ENCODE assay signal across 29 cellular contexts in the genomic region with DNA sequence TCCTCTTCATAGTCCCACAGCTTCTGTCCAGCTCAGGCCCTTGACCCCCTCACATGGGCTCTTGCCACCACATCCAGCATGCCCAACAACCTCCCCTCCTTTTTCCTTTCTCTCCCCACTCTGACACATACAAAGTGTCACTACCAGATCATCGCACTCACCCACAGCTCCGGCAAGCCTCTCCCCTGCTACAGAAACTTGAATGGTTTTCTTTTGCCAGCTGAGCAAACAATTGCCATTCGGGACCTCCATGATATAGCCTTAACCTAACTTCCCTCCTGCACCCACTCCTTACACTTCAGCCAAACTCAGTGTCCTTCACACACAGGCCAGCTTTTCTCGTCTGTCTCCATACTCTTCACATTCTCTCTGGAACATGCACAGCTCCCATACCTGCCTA. TPM values are rescaled to one million over a fixed set of nuclear protein-coding genes. Genes with fewer than 3 reads are reported as not detected.
"Had no signal": no experiment of that assay in that cellular context is flagged by ENCODE, and none has a peak within 500 bp of the region (broad histone marks: within the 10 kb centered on the region; RNA-seq: fewer than 3 reads in every experiment).

No MANE protein-coding gene starts in this region.

- H3K4me3 Mint-ChIP-seq: activated CD4-positive, alpha-beta T cell treated with anti-CD3 and anti-CD28 coated beads, Interleukin-2, amount 10 ng/mL, durations not matched to agents 24 days and 14 days; activated naive CD4-positive, alpha-beta T cell treated with anti-CD3 and anti-CD28 coated beads for 36 hours; activated naive CD8-positive, alpha-beta T cell treated with anti-CD3 and anti-CD28 coated beads for 36 hours; activated T-helper 1 cell treated with anti-CD3 and anti-CD28 coated beads, Interleukin-12 subunit alpha, Interleukin-12 subunit beta, Interleukin-2, Interleukin-4 antibody, amounts not matched to agents 30 ng/mL and 10 ng/mL and 1 ng/mL, durations not matched to agents 14 hours and 24 hours and 36 hours; mesothelial cell of epicardium; naive B cell; neural crest cell had no signal

- H3K27ac Mint-ChIP-seq: activated CD4-positive, alpha-beta T cell treated with anti-CD3 and anti-CD28 coated beads, Interleukin-2, amount 10 ng/mL, durations not matched to agents 24 days and 14 days; activated naive CD4-positive, alpha-beta T cell treated with anti-CD3 and anti-CD28 coated beads for 36 hours; activated naive CD8-positive, alpha-beta T cell treated with anti-CD3 and anti-CD28 coated beads for 36 hours; activated T-helper 1 cell treated with anti-CD3 and anti-CD28 coated beads, Interleukin-12 subunit alpha, Interleukin-12 subunit beta, Interleukin-2, Interleukin-4 antibody, amounts not matched to agents 30 ng/mL and 10 ng/mL and 1 ng/mL, durations not matched to agents 14 hours and 24 hours and 36 hours; mesothelial cell of epicardium; naive B cell had no signal

- H3K36me3 Mint-ChIP-seq: mesothelial cell of epicardium, naive B cell had no signal

- H3K9me3 Mint-ChIP-seq: activated T-helper 1 cell treated with anti-CD3 and anti-CD28 coated beads, Interleukin-12 subunit alpha, Interleukin-12 subunit beta, Interleukin-2, Interleukin-4 antibody, amounts not matched to agents 30 ng/mL and 10 ng/mL and 1 ng/mL, durations not matched to agents 14 hours and 24 hours and 36 hours; neural crest cell had no signal

- H3K9me3 ChIP-seq: adrenal gland, body of pancreas, suprapubic skin had no signal

- ATAC-seq: body of pancreas had no signal

- H3K4me3 ChIP-seq: adrenal gland, body of pancreas, coronary artery, left ventricle myocardium inferior, right atrium auricular region, suprapubic skin, tibial nerve had no signal

- H3K9ac ChIP-seq: parathyroid adenoma had no signal

- H3K36me3 ChIP-seq: adrenal gland, left ventricle myocardium inferior, right atrium auricular region, suprapubic skin, tibial nerve had no signal

- H3K27me3 Mint-ChIP-seq: activated naive CD8-positive, alpha-beta T cell treated with anti-CD3 and anti-CD28 coated beads for 36 hours had no signal

- H3K27ac ChIP-seq: adrenal gland, coronary artery, epithelial cell of prostate, left ventricle myocardium inferior, parathyroid adenoma, right atrium auricular region, suprapubic skin, tibial nerve had no signal

- DNase-seq: activated CD4-positive, alpha-beta T cell treated with anti-CD3 and anti-CD28 coated beads, Interleukin-2, amount 10 ng/mL, durations not matched to agents 24 days and 14 days; activated CD4-positive, CD25-positive, alpha-beta regulatory T cell treated with anti-CD3 and anti-CD28 coated beads, Interleukin-2, amount 50 U/mL, for 72 hours; activated effector memory CD4-positive, alpha-beta T cell treated with anti-CD3 and anti-CD28 coated beads, Interleukin-2, amount 50 U/mL, for 16 hours; activated naive CD4-positive, alpha-beta T cell treated with anti-CD3 and anti-CD28 coated beads for 36 hours; activated naive CD8-positive, alpha-beta T cell treated with anti-CD3 and anti-CD28 coated beads for 36 hours; activated T-cell treated with anti-CD3 and anti-CD28 coated beads, Interleukin-2, amount 50 U/mL, for 1 hour; aorta; body of pancreas; cerebellar nuclear complex; glutamatergic neuron; left ventricle myocardium inferior; mammary epithelial cell; naive B cell; nucleus accumbens; stimulated activated CD4-positive, alpha-beta T cell treated with anti-CD3 and anti-CD28 coated beads, Interleukin-15, amount 100 ng/mL, for 24 hours; stimulated activated CD4-positive, alpha-beta T cell treated with anti-CD3 and anti-CD28 coated beads, Interleukin-2, amount 100 ng/mL, for 24 hours; stimulated activated naive CD4-positive, alpha-beta T cell; T-helper 2 cell had no signal

- H3K27me3 ChIP-seq: adrenal gland, body of pancreas, right atrium auricular region, suprapubic skin, tibial nerve had no signal

RNA-seq across cellular contexts. Expression of gene MAB21L3, which starts 43.3 kb away (rescaled TPM):
- total RNA-seq: activated CD4-positive, alpha-beta T cell treated with anti-CD3 and anti-CD28 coated beads, Interleukin-2, amount 10 ng/mL, durations not matched to agents 24 days and 14 days; activated naive CD4-positive, alpha-beta T cell treated with anti-CD3 and anti-CD28 coated beads for 36 hours; activated T-helper 1 cell treated with anti-CD3 and anti-CD28 coated beads, Interleukin-12 subunit alpha, Interleukin-12 subunit beta, Interleukin-2, Interleukin-4 antibody, amounts not matched to agents 30 ng/mL and 10 ng/mL and 1 ng/mL, durations not matched to agents 14 hours and 24 hours and 36 hours; aorta; body of pancreas; left ventricle myocardium inferior; neural crest cell; pulmonary artery endothelial cell; right atrium auricular region had no signal
